Comparison of ENCODE assay signal across 26 cellular contexts in the genomic region with DNA sequence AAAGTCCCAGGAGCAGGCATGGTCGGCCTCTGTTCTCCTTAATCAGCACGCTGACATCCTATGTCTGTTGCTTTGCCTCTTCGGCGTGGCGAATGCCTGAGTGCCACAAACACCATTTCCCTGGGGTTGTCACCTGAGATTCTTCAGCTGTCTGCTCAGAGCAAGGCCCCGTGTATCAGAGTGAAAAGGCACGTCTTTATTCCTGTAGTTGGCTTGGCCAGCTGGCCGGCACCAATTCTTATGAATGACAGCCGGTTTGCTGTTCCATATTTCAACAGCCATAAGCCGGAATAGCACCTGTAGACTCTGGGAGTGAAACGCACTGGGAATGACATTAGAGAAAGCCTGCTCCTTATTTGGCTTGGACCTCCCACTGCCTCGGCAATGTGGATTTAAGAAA.
DNase-seq lines count a peak whose midpoint lies in the region; ATAC-seq and TF ChIP-seq lines count a peak whose summit lies in the region.
"Had no signal": no experiment of that assay in that cellular context is flagged by ENCODE, and none has a peak within 500 bp of the region (broad histone marks: within the 10 kb centered on the region; RNA-seq: fewer than 3 reads in every experiment).

No MANE protein-coding gene starts in this region.

- DNase-seq in G401 (ENCODE audit: low spot score) (peak; percentile 90), NCI-H2171 (lab: John Stamatoyannopoulos, UW) (peak; percentile 61), endodermal cell (peak; percentile 38), psoas muscle (no peak), NCI-H82 treated with DMSO at 0.1 percent for 48 hours (lab: John Stamatoyannopoulos, UW; ENCODE audit: unreplicated experiment) (no peak), testis (no peak), sigmoid colon (no peak)
- DNase-seq: 8988T; ACHN; BE2C; CD8-positive, alpha-beta memory T cell; DMS 273 treated with DMSO at 0.1 percent for 48 hours; DMS79; EL; GF-D8; H9; NCI-H1048; NCI-H1417 treated with DMSO at 0.1 percent for 48 hours; NCI-H1694 treated with DMSO at 0.1 percent for 48 hours; NCI-H2081; NCI-H345; NCI-H748 treated with DMSO at 0.1 percent for 48 hours had no signal

- no peak for TF ChIP-seq EP300 in sigmoid colon (IDR thresholded peaks at IDR 0.05)

- H3K36me3 ChIP-seq in endodermal cell (ENCODE audit: control insufficient read depth, insufficient read depth, low read length) (peaks cover 18% of the 10 kb centered on the region), psoas muscle (ENCODE audit: insufficient read depth in 1 of 2, low read depth in 1 of 2) (no peaks in the 10 kb centered on the region), testis (ENCODE audit: low read depth, missing control alignments) (no peaks in the 10 kb centered on the region), sigmoid colon (no peaks in the 10 kb centered on the region)
- H3K36me3 ChIP-seq: BE2C had no signal

- no peaks in the 10 kb centered on the region for H3K36me3 Mint-ChIP-seq in endodermal cell (ENCODE audit: low read depth)
- H3K36me3 Mint-ChIP-seq: CD8-positive, alpha-beta memory T cell had no signal

- ATAC-seq in psoas muscle (peak; percentile 88 to 97 (median 92)), HG02938 (IDR thresholded peaks at IDR 0.05; ENCODE audit: unreplicated experiment) (no peak)
- ATAC-seq: GM23338 had no signal

- in situ Hi-C loops in G401 (cut with HindIII; ENCODE audit: low sequenced_read_pairs), result no loop called here

- no peaks in the 10 kb centered on the region for H3K9me3 Mint-ChIP-seq in endodermal cell
- H3K9me3 Mint-ChIP-seq: CD14-positive monocyte, GM23338, H9 had no signal

- TF ChIP-seq POLR2A in testis (IDR thresholded peaks at IDR 0.05), result no peak
- TF ChIP-seq POLR2A in sigmoid colon (IDR thresholded peaks at IDR 0.05), result no peak

- intact Hi-C loops in psoas muscle (cut with DNase I) (no loop called here), testis (cut with DNase I; ENCODE audit: low total_unique reads) (no loop called here), sigmoid colon (cut with DNase I) (no loop called here)

- H3K27ac ChIP-seq in endodermal cell (ENCODE audit: low read depth, low read length), result no peak overlapping the region
- peak overlapping the region; percentile 66 for H3K27ac ChIP-seq in psoas muscle
- H3K27ac ChIP-seq in testis, result no peak overlapping the region
- H3K27ac ChIP-seq in sigmoid colon, result no peak overlapping the region
- H3K27ac ChIP-seq: HL-60 had no signal

- no peak overlapping the region for H3K9ac ChIP-seq in endodermal cell (ENCODE audit: extremely low read depth, low read length, poor library complexity, severe bottlenecking)

- H3K27me3 Mint-ChIP-seq in endodermal cell (ENCODE audit: insufficient read depth), result no peaks in the 10 kb centered on the region

- H3K4me1 Mint-ChIP-seq in endodermal cell, result peaks cover 32% of the 10 kb centered on the region
- H3K4me1 Mint-ChIP-seq: CD8-positive, alpha-beta memory T cell had no signal

- peaks cover 13% of the 10 kb centered on the region for H3K4me1 ChIP-seq in endodermal cell (ENCODE audit: control insufficient read depth, insufficient read depth, low read length)
- peaks cover 5% of the 10 kb centered on the region for H3K4me1 ChIP-seq in psoas muscle
- H3K4me1 ChIP-seq in testis, result no peaks in the 10 kb centered on the region
- no peaks in the 10 kb centered on the region for H3K4me1 ChIP-seq in sigmoid colon

- 91% methylated on average over 10 to 12 of the region's 12 CpGs for WGBS in endodermal cell (ENCODE audit: insufficient coverage in 1 of 2, insufficient read length in 1 of 2), 2 experiments
- 30 to 51% (median 32%) methylated on average over 12 of the region's 12 CpGs for WGBS in psoas muscle, 3 donors
- WGBS in testis, 2 donors, result 84 to 96% methylated on average over 8 to 12 of the region's 12 CpGs
- WGBS in sigmoid colon, 2 donors, result 87 to 94% methylated on average over 12 of the region's 12 CpGs

- no peak overlapping the region for H3K4me3 Mint-ChIP-seq in endodermal cell
- H3K4me3 Mint-ChIP-seq: CD14-positive monocyte; CD8-positive, alpha-beta memory T cell; GM23338; H9 had no signal

- peak overlapping the region; percentile 46 for H3K27ac Mint-ChIP-seq in endodermal cell
- H3K27ac Mint-ChIP-seq: CD14-positive monocyte; CD8-positive, alpha-beta memory T cell; GM23338; H9 had no signal

- no peaks in the 10 kb centered on the region for H3K27me3 ChIP-seq in endodermal cell (ENCODE audit: control insufficient read depth, insufficient read depth, low read length, poor library complexity, severe bottlenecking)
- H3K27me3 ChIP-seq in psoas muscle (ENCODE audit: insufficient read depth in 3 of 3, low read length in 2 of 3), result no peaks in the 10 kb centered on the region
- H3K27me3 ChIP-seq in testis, result no peaks in the 10 kb centered on the region
- no peaks in the 10 kb centered on the region for H3K27me3 ChIP-seq in sigmoid colon
- H3K27me3 ChIP-seq: BE2C had no signal

- H3K9me3 ChIP-seq in endodermal cell (ENCODE audit: control insufficient read depth, low read length) (no peaks in the 10 kb centered on the region), psoas muscle (no peaks in the 10 kb centered on the region), testis (no peaks in the 10 kb centered on the region), sigmoid colon (no peaks in the 10 kb centered on the region)
- H3K9me3 ChIP-seq: BE2C had no signal

- TF ChIP-seq CTCF in endodermal cell (conservative IDR thresholded peaks at IDR 0.05) (no peak), psoas muscle (IDR thresholded peaks at IDR 0.05) (no peak), testis (IDR thresholded peaks at IDR 0.05) (no peak), sigmoid colon (IDR thresholded peaks at IDR 0.05) (no peak)

- no peak overlapping the region for H3K4me3 ChIP-seq in endodermal cell (ENCODE audit: low read length)
- H3K4me3 ChIP-seq in psoas muscle, result no peak overlapping the region
- no peak overlapping the region for H3K4me3 ChIP-seq in testis
- H3K4me3 ChIP-seq in sigmoid colon, result no peak overlapping the region
- H3K4me3 ChIP-seq: GM23338 had no signal

Comparison
In these comparisons a context has a peak if more than half of its experiments do, and no peak if none do; other contexts are left out.
1. DNase-seq: peak in G401 (single experiment), NCI-H2171 (single experiment) and endodermal cell (single experiment); none in psoas muscle (0 of 2), NCI-H82 treated with DMSO at 0.1 percent for 48 hours (single experiment), testis (single experiment) and sigmoid colon (single experiment).